ENCODE assay signal across 1 cellular context in genomic region chr2:233814063-233814435, GRCh38.
TF ChIP-seq lines count a peak whose summit lies in the region.

No MANE protein-coding gene starts in this region.

TF ChIP-seq in H1, 55 proteins besides CTCF, POLR2A, EP300 and RAD21:
- TF ChIP-seq USF2 (IDR thresholded peaks at IDR 0.05; ENCODE audit: low read length) (peak; percentile 80), SUZ12 (IDR thresholded peaks at IDR 0.05; ENCODE audit: low read length) (no peak), GABPA (IDR thresholded peaks at IDR 0.05; ENCODE audit: borderline replicate concordance, insufficient read depth, low read length) (no peak), TCF12 (IDR thresholded peaks at IDR 0.05; ENCODE audit: low read depth, low read length) (no peak), CTBP2 (IDR thresholded peaks at IDR 0.05; ENCODE audit: borderline replicate concordance, insufficient read depth, insufficient read length, low read length) (no peak), BCL11A (IDR thresholded peaks at IDR 0.05; ENCODE audit: low read depth in 2 of 2, low read length in 2 of 2) (no peak), SIX5 (IDR thresholded peaks at IDR 0.05; ENCODE audit: low read depth, low read length) (peak; percentile 46; the same call in 1 of the 2 replicates), ATF2 (IDR thresholded peaks at IDR 0.05; ENCODE audit: low read length) (no peak)
TF ChIP-seq in H1: peak in this region for 2.
